In genomic region chr9:85451680-85452079, GRCh38 we compare ENCODE assay signal across 23 cellular contexts.
"Had no signal": no experiment of that assay in that cellular context is flagged by ENCODE, and none has a peak within 500 bp of the region (broad histone marks: within the 10 kb centered on the region; RNA-seq: fewer than 3 reads in every experiment).

No MANE protein-coding gene starts in this region.

- H3K27me3 ChIP-seq: dorsolateral prefrontal cortex, gastrocnemius medialis, suprapubic skin, transverse colon, upper lobe of right lung, uterus had no signal

- ATAC-seq: gastrocnemius medialis; left ventricle myocardium superior; lower lobe of right lung; naive thymus-derived CD8-positive, alpha-beta T cell; sciatic nerve; stimulated activated naive CD8-positive, alpha-beta T cell treated with anti-CD3 and anti-CD28 coated beads, Interleukin-15, amount 100 ng/mL, for 72 hours; upper lobe of right lung had no signal

- H3K79me2 ChIP-seq: parathyroid adenoma had no signal

- H3K27ac ChIP-seq: dorsolateral prefrontal cortex, gastrocnemius medialis, lower lobe of right lung, parathyroid adenoma, suprapubic skin, transverse colon, upper lobe of right lung, uterus had no signal

- H3K9ac ChIP-seq: parathyroid adenoma had no signal

- H3K4me2 ChIP-seq: smooth muscle cell had no signal

- H3K4me3 ChIP-seq: dorsolateral prefrontal cortex, gastrocnemius medialis, lower lobe of right lung, smooth muscle cell, suprapubic skin, transverse colon, upper lobe of right lung, uterus had no signal

- H3K36me3 ChIP-seq: gastrocnemius medialis, lower lobe of right lung, suprapubic skin, transverse colon, upper lobe of right lung, uterus had no signal

- H3K4me1 ChIP-seq: gastrocnemius medialis, lower lobe of right lung, parathyroid adenoma, suprapubic skin, transverse colon, upper lobe of right lung, uterus had no signal

- H3K9me3 ChIP-seq: gastrocnemius medialis, lower lobe of right lung, suprapubic skin, transverse colon, upper lobe of right lung, uterus had no signal

- FAIRE-seq: keratinocyte had no signal

- DNase-seq: dorsolateral prefrontal cortex; effector CD4-positive, alpha-beta T cell; foreskin fibroblast; gastrocnemius medialis; head of caudate nucleus; left ventricle myocardium superior; lower lobe of right lung; naive thymus-derived CD8-positive, alpha-beta T cell; nephron progenitor cell; stimulated activated CD4-positive, alpha-beta T cell treated with anti-CD3 and anti-CD28 coated beads, Interleukin-12 subunit alpha, Interleukin-12 subunit beta, amount 100 ng/mL, for 4 hours; stimulated activated CD4-positive, alpha-beta T cell treated with anti-CD3 and anti-CD28 coated beads, Interleukin-1b, Interleukin-23, amount 100 ng/mL, for 48 hours; stimulated activated CD4-positive, alpha-beta T cell treated with anti-CD3 and anti-CD28 coated beads, Interleukin-4, amount 100 ng/mL, for 1 hour; stimulated activated CD8-positive, alpha-beta memory T cell treated with anti-CD3 and anti-CD28 coated beads, Interleukin-4, amount 100 ng/mL, for 48 hours; stimulated activated naive CD4-positive, alpha-beta T cell; stimulated activated naive CD8-positive, alpha-beta T cell treated with anti-CD3 and anti-CD28 coated beads, Interleukin-15, amount 100 ng/mL, for 72 hours; transverse colon; upper lobe of right lung; uterus had no signal

- H2AFZ ChIP-seq: parathyroid adenoma had no signal
